In genomic region chr17:50476545-50477315, GRCh38 we compare ENCODE assay signal across 1 cellular context.
A peak's percentile ranks its signal among the peaks of the same experiment; 100 is the strongest.
TF ChIP-seq lines count a peak whose summit lies in the region.

No MANE protein-coding gene starts in this region.

TF ChIP-seq in HepG2, 621 proteins besides CTCF, POLR2A, EP300 and RAD21 (continued from another document and continues in another):
- TF ChIP-seq, protein P1, sequence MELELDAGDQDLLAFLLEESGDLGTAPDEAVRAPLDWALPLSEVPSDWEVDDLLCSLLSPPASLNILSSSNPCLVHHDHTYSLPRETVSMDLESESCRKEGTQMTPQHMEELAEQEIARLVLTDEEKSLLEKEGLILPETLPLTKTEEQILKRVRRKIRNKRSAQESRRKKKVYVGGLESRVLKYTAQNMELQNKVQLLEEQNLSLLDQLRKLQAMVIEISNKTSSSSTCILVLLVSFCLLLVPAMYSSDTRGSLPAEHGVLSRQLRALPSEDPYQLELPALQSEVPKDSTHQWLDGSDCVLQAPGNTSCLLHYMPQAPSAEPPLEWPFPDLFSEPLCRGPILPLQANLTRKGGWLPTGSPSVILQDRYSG (CRISPR knock-in tag; IDR thresholded peaks at IDR 0.05), result no peak
- 0 out of 2 replicates have a peak, but pooled peaks have one; percentile 16 for TF ChIP-seq HIVEP1 (CRISPR knock-in tag; IDR thresholded peaks at IDR 0.05)
- TF ChIP-seq ZNF670 (CRISPR knock-in tag; IDR thresholded peaks at IDR 0.05; ENCODE audit: borderline replicate concordance), result no peak
- TF ChIP-seq, protein P2, sequence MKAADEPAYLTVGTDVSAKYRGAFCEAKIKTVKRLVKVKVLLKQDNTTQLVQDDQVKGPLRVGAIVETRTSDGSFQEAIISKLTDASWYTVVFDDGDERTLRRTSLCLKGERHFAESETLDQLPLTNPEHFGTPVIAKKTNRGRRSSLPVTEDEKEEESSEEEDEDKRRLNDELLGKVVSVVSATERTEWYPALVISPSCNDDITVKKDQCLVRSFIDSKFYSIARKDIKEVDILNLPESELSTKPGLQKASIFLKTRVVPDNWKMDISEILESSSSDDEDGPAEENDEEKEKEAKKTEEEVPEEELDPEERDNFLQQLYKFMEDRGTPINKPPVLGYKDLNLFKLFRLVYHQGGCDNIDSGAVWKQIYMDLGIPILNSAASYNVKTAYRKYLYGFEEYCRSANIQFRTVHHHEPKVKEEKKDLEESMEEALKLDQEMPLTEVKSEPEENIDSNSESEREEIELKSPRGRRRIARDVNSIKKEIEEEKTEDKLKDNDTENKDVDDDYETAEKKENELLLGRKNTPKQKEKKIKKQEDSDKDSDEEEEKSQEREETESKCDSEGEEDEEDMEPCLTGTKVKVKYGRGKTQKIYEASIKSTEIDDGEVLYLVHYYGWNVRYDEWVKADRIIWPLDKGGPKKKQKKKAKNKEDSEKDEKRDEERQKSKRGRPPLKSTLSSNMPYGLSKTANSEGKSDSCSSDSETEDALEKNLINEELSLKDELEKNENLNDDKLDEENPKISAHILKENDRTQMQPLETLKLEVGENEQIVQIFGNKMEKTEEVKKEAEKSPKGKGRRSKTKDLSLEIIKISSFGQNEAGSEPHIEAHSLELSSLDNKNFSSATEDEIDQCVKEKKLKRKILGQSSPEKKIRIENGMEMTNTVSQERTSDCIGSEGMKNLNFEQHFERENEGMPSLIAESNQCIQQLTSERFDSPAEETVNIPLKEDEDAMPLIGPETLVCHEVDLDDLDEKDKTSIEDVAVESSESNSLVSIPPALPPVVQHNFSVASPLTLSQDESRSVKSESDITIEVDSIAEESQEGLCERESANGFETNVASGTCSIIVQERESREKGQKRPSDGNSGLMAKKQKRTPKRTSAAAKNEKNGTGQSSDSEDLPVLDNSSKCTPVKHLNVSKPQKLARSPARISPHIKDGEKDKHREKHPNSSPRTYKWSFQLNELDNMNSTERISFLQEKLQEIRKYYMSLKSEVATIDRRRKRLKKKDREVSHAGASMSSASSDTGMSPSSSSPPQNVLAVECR (CRISPR knock-in tag; IDR thresholded peaks at IDR 0.05; ENCODE audit: borderline replicate concordance), result peak; percentile 49; the same call in 1 of the 2 replicates
- TF ChIP-seq TEAD3 (CRISPR knock-in tag; optimal IDR thresholded peaks at IDR 0.05; ENCODE audit: borderline replicate concordance), result no peak
- TF ChIP-seq TGIF2 (CRISPR knock-in tag; IDR thresholded peaks at IDR 0.05), result peak; percentile 52; the same call in 1 of the 2 replicates
- TF ChIP-seq ZNF296 (CRISPR knock-in tag; conservative IDR thresholded peaks at IDR 0.05), result no peak
- no peak; the same call in 1 of the 2 replicates for TF ChIP-seq HOXA3 (CRISPR knock-in tag; IDR thresholded peaks at IDR 0.05)
- no peak for TF ChIP-seq SP4 (CRISPR knock-in tag; IDR thresholded peaks at IDR 0.05)
- TF ChIP-seq SP140L (CRISPR knock-in tag; IDR thresholded peaks at IDR 0.05; ENCODE audit: borderline replicate concordance), result no peak
- TF ChIP-seq ZBTB33 (CRISPR knock-in tag; IDR thresholded peaks at IDR 0.05), result no peak
- no peak for TF ChIP-seq RBFOX2 (IDR thresholded peaks at IDR 0.05; ENCODE audit: low read depth, low read length)
- TF ChIP-seq ATF4 (CRISPR knock-in tag; IDR thresholded peaks at IDR 0.05), result peak in 1 of 2 experiments; percentile 39; a peak in 1 of 4 replicates
- no peak for TF ChIP-seq ZNF558 (CRISPR knock-in tag; IDR thresholded peaks at IDR 0.05; ENCODE audit: borderline replicate concordance)
- no peak for TF ChIP-seq ZNF33B (CRISPR knock-in tag; IDR thresholded peaks at IDR 0.05)
- TF ChIP-seq PLRG1 (conservative IDR thresholded peaks at IDR 0.05), result no peak
- TF ChIP-seq ZNF598 (CRISPR knock-in tag; IDR thresholded peaks at IDR 0.05; ENCODE audit: borderline replicate concordance), result no peak
- peak; percentile 45; the same call in 1 of the 2 replicates for TF ChIP-seq PPARG (CRISPR knock-in tag; conservative IDR thresholded peaks at IDR 0.05)
- TF ChIP-seq REXO4 (CRISPR knock-in tag; IDR thresholded peaks at IDR 0.05; ENCODE audit: borderline replicate concordance), result no peak
- no peak for TF ChIP-seq CAMTA2 (CRISPR knock-in tag; IDR thresholded peaks at IDR 0.05; ENCODE audit: borderline replicate concordance)
- no peak for TF ChIP-seq KDM4B (CRISPR knock-in tag; IDR thresholded peaks at IDR 0.05)
- no peak for TF ChIP-seq POLR2AphosphoS5 (IDR thresholded peaks at IDR 0.05; ENCODE audit: low read depth, low read length)
- TF ChIP-seq NFAT5 (CRISPR knock-in tag; IDR thresholded peaks at IDR 0.05), result no peak
- TF ChIP-seq, protein P3, sequence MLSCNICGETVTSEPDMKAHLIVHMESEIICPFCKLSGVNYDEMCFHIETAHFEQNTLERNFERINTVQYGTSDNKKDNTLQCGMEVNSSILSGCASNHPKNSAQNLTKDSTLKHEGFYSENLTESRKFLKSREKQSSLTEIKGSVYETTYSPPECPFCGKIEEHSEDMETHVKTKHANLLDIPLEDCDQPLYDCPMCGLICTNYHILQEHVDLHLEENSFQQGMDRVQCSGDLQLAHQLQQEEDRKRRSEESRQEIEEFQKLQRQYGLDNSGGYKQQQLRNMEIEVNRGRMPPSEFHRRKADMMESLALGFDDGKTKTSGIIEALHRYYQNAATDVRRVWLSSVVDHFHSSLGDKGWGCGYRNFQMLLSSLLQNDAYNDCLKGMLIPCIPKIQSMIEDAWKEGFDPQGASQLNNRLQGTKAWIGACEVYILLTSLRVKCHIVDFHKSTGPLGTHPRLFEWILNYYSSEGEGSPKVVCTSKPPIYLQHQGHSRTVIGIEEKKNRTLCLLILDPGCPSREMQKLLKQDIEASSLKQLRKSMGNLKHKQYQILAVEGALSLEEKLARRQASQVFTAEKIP (CRISPR knock-in tag; IDR thresholded peaks at IDR 0.05; ENCODE audit: borderline replicate concordance), result no peak
- no peak for TF ChIP-seq DNMT1 (CRISPR knock-in tag; IDR thresholded peaks at IDR 0.05)
- TF ChIP-seq TCF12 (IDR thresholded peaks at IDR 0.05), result no peak
- no peak for TF ChIP-seq TCF12 (CRISPR knock-in tag; IDR thresholded peaks at IDR 0.05)
- TF ChIP-seq ZNF501 (CRISPR knock-in tag; IDR thresholded peaks at IDR 0.05), result peak; percentile 35; the same call in 1 of the 2 replicates
- no peak for TF ChIP-seq IKZF4 (CRISPR knock-in tag; IDR thresholded peaks at IDR 0.05; ENCODE audit: borderline replicate concordance, low read depth, not compliant biosample characterization)
- TF ChIP-seq, protein P4, sequence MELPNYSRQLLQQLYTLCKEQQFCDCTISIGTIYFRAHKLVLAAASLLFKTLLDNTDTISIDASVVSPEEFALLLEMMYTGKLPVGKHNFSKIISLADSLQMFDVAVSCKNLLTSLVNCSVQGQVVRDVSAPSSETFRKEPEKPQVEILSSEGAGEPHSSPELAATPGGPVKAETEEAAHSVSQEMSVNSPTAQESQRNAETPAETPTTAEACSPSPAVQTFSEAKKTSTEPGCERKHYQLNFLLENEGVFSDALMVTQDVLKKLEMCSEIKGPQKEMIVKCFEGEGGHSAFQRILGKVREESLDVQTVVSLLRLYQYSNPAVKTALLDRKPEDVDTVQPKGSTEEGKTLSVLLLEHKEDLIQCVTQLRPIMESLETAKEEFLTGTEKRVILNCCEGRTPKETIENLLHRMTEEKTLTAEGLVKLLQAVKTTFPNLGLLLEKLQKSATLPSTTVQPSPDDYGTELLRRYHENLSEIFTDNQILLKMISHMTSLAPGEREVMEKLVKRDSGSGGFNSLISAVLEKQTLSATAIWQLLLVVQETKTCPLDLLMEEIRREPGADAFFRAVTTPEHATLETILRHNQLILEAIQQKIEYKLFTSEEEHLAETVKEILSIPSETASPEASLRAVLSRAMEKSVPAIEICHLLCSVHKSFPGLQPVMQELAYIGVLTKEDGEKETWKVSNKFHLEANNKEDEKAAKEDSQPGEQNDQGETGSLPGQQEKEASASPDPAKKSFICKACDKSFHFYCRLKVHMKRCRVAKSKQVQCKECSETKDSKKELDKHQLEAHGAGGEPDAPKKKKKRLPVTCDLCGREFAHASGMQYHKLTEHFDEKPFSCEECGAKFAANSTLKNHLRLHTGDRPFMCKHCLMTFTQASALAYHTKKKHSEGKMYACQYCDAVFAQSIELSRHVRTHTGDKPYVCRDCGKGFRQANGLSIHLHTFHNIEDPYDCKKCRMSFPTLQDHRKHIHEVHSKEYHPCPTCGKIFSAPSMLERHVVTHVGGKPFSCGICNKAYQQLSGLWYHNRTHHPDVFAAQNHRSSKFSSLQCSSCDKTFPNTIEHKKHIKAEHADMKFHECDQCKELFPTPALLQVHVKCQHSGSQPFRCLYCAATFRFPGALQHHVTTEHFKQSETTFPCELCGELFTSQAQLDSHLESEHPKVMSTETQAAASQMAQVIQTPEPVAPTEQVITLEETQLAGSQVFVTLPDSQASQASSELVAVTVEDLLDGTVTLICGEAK (IDR thresholded peaks at IDR 0.05), result no peak
- TF ChIP-seq, protein P4 (CRISPR knock-in tag; IDR thresholded peaks at IDR 0.05), result 0 out of 2 replicates have a peak, but pooled peaks have one; percentile 54
